ENCODE assay signal across 11 cellular contexts in genomic region chrX:136130931-136131843, GRCh38. TPM values are rescaled to one million over a fixed set of nuclear protein-coding genes. Genes with fewer than 3 reads are reported as not detected.
DNase-seq lines count a peak whose midpoint lies in the region; ATAC-seq and TF ChIP-seq lines count a peak whose summit lies in the region.
"Had no signal": no experiment of that assay in that cellular context is flagged by ENCODE, and none has a peak within 500 bp of the region (broad histone marks: within the 10 kb centered on the region; RNA-seq: fewer than 3 reads in every experiment).

No MANE protein-coding gene starts in this region.

- H3K9me3 Mint-ChIP-seq in stimulated activated effector memory CD8-positive, alpha-beta T cell treated with anti-CD3 and anti-CD28 coated beads, Interleukin-12 subunit alpha, Interleukin-12 subunit beta, amount 100 ng/mL, for 72 hours, result no peaks in the 10 kb centered on the region

- H3K27ac Mint-ChIP-seq in stimulated activated effector memory CD8-positive, alpha-beta T cell treated with anti-CD3 and anti-CD28 coated beads, Interleukin-12 subunit alpha, Interleukin-12 subunit beta, amount 100 ng/mL, for 72 hours, result no peak overlapping the region

- H3K27me3 ChIP-seq in RWPE2 (ENCODE audit: insufficient read depth, poor library complexity, severe bottlenecking), result no peaks in the 10 kb centered on the region

- H3K9me3 ChIP-seq in RWPE2 (ENCODE audit: severe bottlenecking), result no peaks in the 10 kb centered on the region

- H3K36me3 ChIP-seq in RWPE2 (ENCODE audit: low read depth), result no peaks in the 10 kb centered on the region
- H3K36me3 ChIP-seq: BLaER1 treated with 17β-estradiol and CSF1 and Interleukin-3, amounts not matched to agents 10 nM and 100 nM had no signal

- no peak overlapping the region for H3K4me3 Mint-ChIP-seq in stimulated activated effector memory CD8-positive, alpha-beta T cell treated with anti-CD3 and anti-CD28 coated beads, Interleukin-12 subunit alpha, Interleukin-12 subunit beta, amount 100 ng/mL, for 72 hours
- H3K4me3 Mint-ChIP-seq: brain had no signal

- H3K4me1 ChIP-seq in RWPE2 (ENCODE audit: insufficient read depth, poor library complexity, severe bottlenecking), result peaks cover 10% of the 10 kb centered on the region

- no peaks in the 10 kb centered on the region for H3K4me1 Mint-ChIP-seq in stimulated activated effector memory CD8-positive, alpha-beta T cell treated with anti-CD3 and anti-CD28 coated beads, Interleukin-12 subunit alpha, Interleukin-12 subunit beta, amount 100 ng/mL, for 72 hours

- DNase-seq in activated CD4-positive, alpha-beta T cell treated with anti-CD3 and anti-CD28 coated beads for 48 hours, result peak; percentile 23
- no peak for DNase-seq in activated CD4-positive, alpha-beta T cell treated with anti-CD3 and anti-CD28 coated beads for 1 hour
- DNase-seq in RWPE2 (ENCODE audit: low spot score) (peak; percentile 45), dermis blood vessel endothelial cell (peak; percentile 63), epidermal melanocyte (ENCODE audit: insufficient read length, low spot score) (no peak)
- DNase-seq in stimulated activated effector memory CD8-positive, alpha-beta T cell treated with anti-CD3 and anti-CD28 coated beads, Interleukin-12 subunit alpha, Interleukin-12 subunit beta, amount 100 ng/mL, for 72 hours (ENCODE audit: low spot score in 2 of 2), result no peak

- H3K4me3 ChIP-seq in RWPE2 (ENCODE audit: severe bottlenecking), result no peak overlapping the region
- H3K4me3 ChIP-seq: BLaER1 treated with 17β-estradiol and CSF1 and Interleukin-3, amounts not matched to agents 10 nM and 100 nM; SK-N-MC had no signal

- ATAC-seq in RWPE2 (ENCODE audit: low read depth) (peak; percentile 96), HG03565 (IDR thresholded peaks at IDR 0.05; ENCODE audit: unreplicated experiment) (no peak), HG03045 (IDR thresholded peaks at IDR 0.05; ENCODE audit: unreplicated experiment) (no peak)
- peak; percentile 96 for ATAC-seq in stimulated activated effector memory CD8-positive, alpha-beta T cell treated with anti-CD3 and anti-CD28 coated beads, Interleukin-12 subunit alpha, Interleukin-12 subunit beta, amount 100 ng/mL, for 72 hours

- no peak for TF ChIP-seq CTCF in RWPE2 (IDR thresholded peaks at IDR 0.05; ENCODE audit: poor library complexity, severe bottlenecking)

- peak overlapping the region; percentile 95 for H3K27ac ChIP-seq in RWPE2 (ENCODE audit: poor library complexity, severe bottlenecking)
- H3K27ac ChIP-seq: BLaER1 treated with 17β-estradiol and CSF1 and Interleukin-3, amounts not matched to agents 10 nM and 100 nM; SK-N-MC had no signal

- no peaks in the 10 kb centered on the region for H3K36me3 Mint-ChIP-seq in stimulated activated effector memory CD8-positive, alpha-beta T cell treated with anti-CD3 and anti-CD28 coated beads, Interleukin-12 subunit alpha, Interleukin-12 subunit beta, amount 100 ng/mL, for 72 hours
- H3K36me3 Mint-ChIP-seq: brain had no signal

RNA-seq across cellular contexts. Expression of gene FHL1, which starts 16.1 kb away (rescaled TPM):
- 59.6 and 86.6 TPM in 2 replicates for total RNA-seq in dermis blood vessel endothelial cell

Comparison
In these comparisons a context has a peak if more than half of its experiments do, and no peak if none do; other contexts are left out.
1. DNase-seq: peak in activated CD4-positive, alpha-beta T cell treated with anti-CD3 and anti-CD28 coated beads for 48 hours (single experiment), RWPE2 (single experiment) and dermis blood vessel endothelial cell (single experiment); none in activated CD4-positive, alpha-beta T cell treated with anti-CD3 and anti-CD28 coated beads for 1 hour (single experiment), stimulated activated effector memory CD8-positive, alpha-beta T cell treated with anti-CD3 and anti-CD28 coated beads, Interleukin-12 subunit alpha, Interleukin-12 subunit beta, amount 100 ng/mL, for 72 hours (0 of 2) and epidermal melanocyte (single experiment).
2. ATAC-seq: peak in RWPE2 (single experiment) and stimulated activated effector memory CD8-positive, alpha-beta T cell treated with anti-CD3 and anti-CD28 coated beads, Interleukin-12 subunit alpha, Interleukin-12 subunit beta, amount 100 ng/mL, for 72 hours (single experiment); none in HG03565 (single experiment) and HG03045 (single experiment).